In genomic region chr9:137513801-137514570, GRCh38 we compare ENCODE assay signal across 8 cellular contexts. TPM values are rescaled to one million over a fixed set of nuclear protein-coding genes. Genes with fewer than 3 reads are reported as not detected.
DNase-seq lines count a peak whose midpoint lies in the region; ATAC-seq and TF ChIP-seq lines count a peak whose summit lies in the region.
"Not testable (repeated sequence)": the region's sequence is repeated elsewhere in the genome, so short reads cannot be mapped to it uniquely, and the experiment has no call there.

No MANE protein-coding gene starts in this region.

- not testable (repeated sequence) for H3K27me3 ChIP-seq in breast epithelium; osteoblast (ENCODE audit: insufficient read depth, low read length)

- H3K4me1 ChIP-seq in breast epithelium; osteoblast (ENCODE audit: insufficient read depth, low read length): not testable (repeated sequence)

- not testable (repeated sequence) for H3K36me3 ChIP-seq in breast epithelium; osteoblast (ENCODE audit: insufficient read depth, low read length)

- TF ChIP-seq POLR2A in breast epithelium (IDR thresholded peaks at IDR 0.05), result not testable (repeated sequence)

- peak overlapping the region; percentile 77 for H3K4me2 ChIP-seq in osteoblast (ENCODE audit: insufficient read depth, low read length)

- not testable (repeated sequence) for H3K9me3 Mint-ChIP-seq in IgD-negative memory B cell

- H3K27ac ChIP-seq in breast epithelium, result peak overlapping the region; percentile 36 to 63
- H3K27ac ChIP-seq in osteoblast (ENCODE audit: low read depth, low read length), result not testable (repeated sequence)

- peak overlapping the region; percentile 93 for H2AFZ ChIP-seq in osteoblast (ENCODE audit: low read length)

- peak overlapping the region in 2 of 3 donors; percentile 18 to 36 for H3K4me3 ChIP-seq in breast epithelium
- H3K4me3 ChIP-seq in osteoblast (ENCODE audit: insufficient read depth, low read length), result peak overlapping the region; percentile 68

- ATAC-seq in T-helper 17 cell, result not testable (repeated sequence)
- ATAC-seq in left colon, result peak; percentile 95

- H4K20me1 ChIP-seq in osteoblast (ENCODE audit: insufficient read depth, low read length), result not testable (repeated sequence)

- H3K79me2 ChIP-seq in osteoblast (ENCODE audit: insufficient read depth, low read length), result not testable (repeated sequence)

- intact Hi-C loops in breast epithelium (cut with DNase I; ENCODE audit: low total_unique reads); left colon (cut with DNase I, micrococcal nuclease): not testable (repeated sequence)

- H3K4me3 Mint-ChIP-seq in IgD-negative memory B cell, result peak overlapping the region; percentile 61 to 88 (median 72)
- peak overlapping the region; percentile 71 for H3K4me3 Mint-ChIP-seq in T-helper 17 cell

- H3K36me3 Mint-ChIP-seq in IgD-negative memory B cell; T-helper 17 cell (ENCODE audit: low read depth): not testable (repeated sequence)

- not testable (repeated sequence) for TF ChIP-seq CTCF in breast epithelium (IDR thresholded peaks at IDR 0.05); osteoblast (IDR thresholded peaks at IDR 0.05; ENCODE audit: extremely low read depth, low read depth, low read length)

- peak overlapping the region in 1 of 3 donors; percentile 32 for H3K27ac Mint-ChIP-seq in IgD-negative memory B cell
- peak overlapping the region; percentile 45 for H3K27ac Mint-ChIP-seq in T-helper 17 cell

- not testable (repeated sequence) for H3K4me1 Mint-ChIP-seq in IgD-negative memory B cell, T-helper 17 cell

- DNase-seq in 8988T (peak; percentile 53), DMS 273 (lab: John Stamatoyannopoulos, UW; ENCODE audit: unreplicated experiment) (peak; percentile 58), NOMO-1 (lab: John Stamatoyannopoulos, UW; ENCODE audit: unreplicated experiment in 2 of 2) (peak; percentile 65 to 68), breast epithelium (ENCODE audit: low spot score in 2 of 2) (peak in 1 of 2 donors; percentile 26), left colon (peak in 1 of 2 donors; percentile 36), osteoblast (ENCODE audit: insufficient read length, low spot score, missing footprints) (peak; percentile 82)
- not testable (repeated sequence) for DNase-seq in T-helper 17 cell

- H3K9me3 ChIP-seq in T-helper 17 cell (ENCODE audit: control insufficient read depth, low read length, poor library complexity, severe bottlenecking); breast epithelium; osteoblast (ENCODE audit: low read depth, low read length): not testable (repeated sequence)

- not testable (repeated sequence) for H3K27me3 Mint-ChIP-seq in IgD-negative memory B cell, T-helper 17 cell

RNA-seq across cellular contexts. Expression of gene PNPLA7, which starts 36.2 kb away (rescaled TPM):
- 2.7 TPM for polyA plus RNA-seq in IgD-negative memory B cell
- total RNA-seq in T-helper 17 cell (1 to 10 TPM; 7.3 to 7.5 TPM), breast epithelium (10 to 100 TPM; 17.3 to 18.7 (median 17.7) TPM), left colon (10 to 100 TPM; 18.4 to 22.4 TPM), osteoblast (1.8 and 2.7 TPM in 2 replicates)

RNA-seq across cellular contexts. Expression of gene MRPL41, which starts 37.7 kb away (rescaled TPM):
- 44.9 TPM for polyA plus RNA-seq in IgD-negative memory B cell
- total RNA-seq in T-helper 17 cell (10 to 100 TPM; 52.6 to 78.8 TPM), breast epithelium (10 to 100 TPM; 45.4 to 71.8 (median 65.4) TPM), left colon (100 to 1,000 TPM; 109 to 136 TPM), osteoblast (26.2 and 30.4 TPM in 2 replicates)

RNA-seq across cellular contexts. Expression of gene NSMF, which starts 54.9 kb away (rescaled TPM):
- polyA plus RNA-seq in IgD-negative memory B cell, result 3.4 TPM
- total RNA-seq in T-helper 17 cell, result 10 to 100 TPM; 41.5 to 54.2 TPM
- total RNA-seq in breast epithelium, result 10 to 100 TPM; 30.9 to 38.4 (median 37.4) TPM
- total RNA-seq in left colon, result 10 to 100 TPM; 39.9 to 52.0 TPM
- total RNA-seq in osteoblast, result 19.2 and 22.4 TPM in 2 replicates
